Comparison of ENCODE assay signal across 8 cellular contexts in genomic region chr6:127120787-127121636, GRCh38. TPM values are rescaled to one million over a fixed set of nuclear protein-coding genes. Genes with fewer than 3 reads are reported as not detected.
DNase-seq lines count a peak whose midpoint lies in the region; ATAC-seq and TF ChIP-seq lines count a peak whose summit lies in the region.

No MANE protein-coding gene starts in this region.

- WGBS in lung, 2 donors: 6 to 10% methylated on average over 35 of the region's 35 CpGs

- H3K27me3 ChIP-seq in lung (ENCODE audit: control insufficient read depth, insufficient read depth): no peaks in the 10 kb centered on the region

- H3K4me1 ChIP-seq in lung (ENCODE audit: control insufficient read depth in 2 of 2, insufficient read depth in 2 of 2, low read length in 2 of 2): peaks cover 0 to 10% of the 10 kb centered on the region in 2 donors

- H3K9me3 ChIP-seq in lung (ENCODE audit: control insufficient read depth in 2 of 2, insufficient read depth in 1 of 2, low read length in 1 of 2): no peaks in the 10 kb centered on the region

- no peak overlapping the region for H3K4me3 ChIP-seq in lung

- H3K36me3 ChIP-seq in lung (ENCODE audit: control insufficient read depth in 2 of 2, insufficient read depth in 2 of 2, low read length in 2 of 2): no peaks in the 10 kb centered on the region

- ATAC-seq in GM19035 (IDR thresholded peaks at IDR 0.05; ENCODE audit: unreplicated experiment) (peak; percentile 78), HG03159 (IDR thresholded peaks at IDR 0.05; ENCODE audit: unreplicated experiment) (peak; percentile 83), lung (ENCODE audit: insufficient read depth, low FRiP score) (peak; percentile 78)

- peak; percentile 49 for TF ChIP-seq CTCF in lung (IDR thresholded peaks at IDR 0.05; ENCODE audit: control extremely low read depth, extremely low read depth)

- DNase-seq in AML-193 (lab: John Stamatoyannopoulos, UW) (peak; percentile 77 to 86), NCI-H345 treated with DMSO at 0.1 percent for 48 hours (lab: John Stamatoyannopoulos, UW; ENCODE audit: unreplicated experiment) (peak; percentile 48), ecto neural progenitor cell (ENCODE audit: low spot score) (peak; percentile 88), lung (ENCODE audit: low spot score) (peak; percentile 81)
- DNase-seq in activated CD4-positive, alpha-beta T cell treated with anti-CD3 and anti-CD28 coated beads for 4 hours: peak; percentile 35 to 42
- DNase-seq in stimulated activated CD4-positive, alpha-beta T cell treated with anti-CD3 and anti-CD28 coated beads, TNF-alpha, amount 100 ng/mL, for 4 hours (ENCODE audit: low read depth in 3 of 3): peak; percentile 16 to 37 (median 17)

- H3K27ac ChIP-seq in lung (ENCODE audit: low read depth in 1 of 2, low read length in 1 of 2): no peak overlapping the region

RNA-seq across cellular contexts. Expression of gene RSPO3, which starts 2.5 kb away (rescaled TPM):
- 1 to 10 TPM; 5.5 to 5.9 TPM for total RNA-seq in lung
- polyA plus RNA-seq in lung: 1 to 10 TPM in 1 of 2 donors, under 1 TPM in 1; 0.88 to 3.8 TPM

Comparison
In these comparisons a context has a peak if more than half of its experiments do, and no peak if none do; other contexts are left out.
1. DNase-seq: peak in every context shown above with its lines; median percentile 88 in ecto neural progenitor cell; 82 in AML-193; 81 in lung; 48 in NCI-H345 treated with DMSO at 0.1 percent for 48 hours; 38 in activated CD4-positive, alpha-beta T cell treated with anti-CD3 and anti-CD28 coated beads for 4 hours; 17 in stimulated activated CD4-positive, alpha-beta T cell treated with anti-CD3 and anti-CD28 coated beads, TNF-alpha, amount 100 ng/mL, for 4 hours.